18 cellular contexts compared by ENCODE assay signal in genomic region chr1:178945763-178946266, GRCh38.
DNase-seq lines count a peak whose midpoint lies in the region; ATAC-seq, FAIRE-seq and TF ChIP-seq lines count a peak whose summit lies in the region.
"Had no signal": no experiment of that assay in that cellular context is flagged by ENCODE, and none has a peak within 500 bp of the region (broad histone marks: within the 10 kb centered on the region; RNA-seq: fewer than 3 reads in every experiment).

No MANE protein-coding gene starts in this region.

- no peak overlapping the region for H3K27ac ChIP-seq in astrocyte (ENCODE audit: low read depth, low read length)
- H3K27ac ChIP-seq in iPS-20b (ENCODE audit: low read length): no peak overlapping the region
- H3K27ac ChIP-seq in parathyroid adenoma: no peak overlapping the region
- H3K27ac ChIP-seq: Peyer's patch had no signal

- H3K27ac Mint-ChIP-seq in astrocyte (ENCODE audit: unreplicated experiment): no peak overlapping the region
- no peak overlapping the region for H3K27ac Mint-ChIP-seq in stimulated activated naive B cell treated with anti-CD40 and anti-IgM and Interleukin-4, amounts not matched to agents 10 μg/mL and 1 μg/mL and 100 μg/mL, for 72 hours
- H3K27ac Mint-ChIP-seq: activated B cell treated with CpG ODN at 0.5 μM for 24 hours; activated CD8-positive, alpha-beta memory T cell treated with anti-CD3 and anti-CD28 coated beads, Interleukin-2, amount 10 ng/mL, durations not matched to agents 7 days and 5 days had no signal

- H2AFZ ChIP-seq in astrocyte (ENCODE audit: low read depth, low read length) (peak overlapping the region; percentile 69), parathyroid adenoma (peak overlapping the region; percentile 75)

- peaks cover 4% of the 10 kb centered on the region for H3K36me3 Mint-ChIP-seq in astrocyte (ENCODE audit: low read depth, unreplicated experiment)
- H3K36me3 Mint-ChIP-seq in stimulated activated naive B cell treated with anti-CD40 and anti-IgM and Interleukin-4, amounts not matched to agents 10 μg/mL and 1 μg/mL and 100 μg/mL, for 72 hours: no peaks in the 10 kb centered on the region
- H3K36me3 Mint-ChIP-seq: activated CD8-positive, alpha-beta memory T cell treated with anti-CD3 and anti-CD28 coated beads, Interleukin-2, amount 10 ng/mL, durations not matched to agents 7 days and 5 days had no signal

- H3K9ac ChIP-seq in astrocyte (ENCODE audit: low read length): no peak overlapping the region
- H3K9ac ChIP-seq in iPS-20b (ENCODE audit: low read depth, low read length): no peak overlapping the region
- no peak overlapping the region for H3K9ac ChIP-seq in parathyroid adenoma

- no peak for ATAC-seq in stimulated activated naive B cell treated with anti-CD40 and anti-IgM and Interleukin-4, amounts not matched to agents 10 μg/mL and 1 μg/mL and 100 μg/mL, for 72 hours (replicated peaks)
- ATAC-seq in HG02571 (IDR thresholded peaks at IDR 0.05; ENCODE audit: unreplicated experiment): no peak
- ATAC-seq: activated CD8-positive, alpha-beta memory T cell treated with anti-CD3 and anti-CD28 coated beads, Interleukin-2, amount 10 ng/mL, durations not matched to agents 7 days and 5 days had no signal

- no peaks in the 10 kb centered on the region for H3K79me2 ChIP-seq in astrocyte (ENCODE audit: insufficient read depth, low read length)
- H3K79me2 ChIP-seq in parathyroid adenoma: no peaks in the 10 kb centered on the region

- H3K9me3 ChIP-seq in astrocyte (ENCODE audit: insufficient read depth, low read depth, low read length) (no peaks in the 10 kb centered on the region), iPS-20b (ENCODE audit: insufficient read depth, low read depth, low read length) (no peaks in the 10 kb centered on the region), parathyroid adenoma (ENCODE audit: control insufficient read depth, low read length) (no peaks in the 10 kb centered on the region)
- H3K9me3 ChIP-seq: Peyer's patch had no signal

- H3K4me1 Mint-ChIP-seq in astrocyte (ENCODE audit: low read depth, unreplicated experiment): peaks cover 14% of the 10 kb centered on the region
- peaks cover 0 to 7% of the 10 kb centered on the region in 2 donors for H3K4me1 Mint-ChIP-seq in stimulated activated naive B cell treated with anti-CD40 and anti-IgM and Interleukin-4, amounts not matched to agents 10 μg/mL and 1 μg/mL and 100 μg/mL, for 72 hours
- H3K4me1 Mint-ChIP-seq: activated B cell treated with CpG ODN at 0.5 μM for 24 hours had no signal

- TF ChIP-seq CTCF in astrocyte (IDR thresholded peaks at IDR 0.05; ENCODE audit: insufficient read depth, low read depth, low read length) (no peak), parathyroid adenoma (IDR thresholded peaks at IDR 0.05) (no peak)

- no peaks in the 10 kb centered on the region for H4K20me1 ChIP-seq in astrocyte (ENCODE audit: insufficient read depth, low read length)

- H3K27me3 ChIP-seq in astrocyte (ENCODE audit: insufficient read depth, low read length) (no peaks in the 10 kb centered on the region), iPS-20b (ENCODE audit: insufficient read depth, low read length) (no peaks in the 10 kb centered on the region; the same call in none of the 2 replicates), parathyroid adenoma (ENCODE audit: control insufficient read depth, insufficient read depth, low read length) (no peaks in the 10 kb centered on the region)
- H3K27me3 ChIP-seq: Peyer's patch had no signal

- DNase-seq in ELF-1 (ENCODE audit: low read depth, low spot score) (peak; percentile 45), astrocyte (ENCODE audit: low read depth) (peak; percentile 12), SHP77 (lab: John Stamatoyannopoulos, UW) (no peak)
- DNase-seq in activated CD4-positive, CD25-positive, alpha-beta regulatory T cell (lab: John Stamatoyannopoulos, UW): no peak
- no peak for DNase-seq in stimulated activated naive B cell treated with anti-CD40 and anti-IgM and Interleukin-4, amounts not matched to agents 10 μg/mL and 1 μg/mL and 100 μg/mL, for 72 hours
- DNase-seq: activated B cell treated with CpG ODN at 0.5 μM for 24 hours; activated CD8-positive, alpha-beta memory T cell treated with anti-CD3 and anti-CD28 coated beads, Interleukin-2, amount 10 ng/mL, durations not matched to agents 7 days and 5 days; activated naive CD4-positive, alpha-beta T cell treated with Interleukin-2 at 50 U/mL for 16 hours; COR-L47; effector CD4-positive, alpha-beta T cell; midbrain; NCI-H526 treated with DMSO at 0.1 percent for 48 hours; T-helper 1 cell had no signal

- peak overlapping the region; percentile 65 for H3K4me2 ChIP-seq in astrocyte (ENCODE audit: low read length)
- no peak overlapping the region for H3K4me2 ChIP-seq in parathyroid adenoma (ENCODE audit: low read length)

- no peak for FAIRE-seq in astrocyte (lab: Jason Lieb, UNC)
- FAIRE-seq: bronchial epithelial cell had no signal

- no peaks in the 10 kb centered on the region for H3K9me3 Mint-ChIP-seq in astrocyte (ENCODE audit: unreplicated experiment)
- no peaks in the 10 kb centered on the region for H3K9me3 Mint-ChIP-seq in stimulated activated naive B cell treated with anti-CD40 and anti-IgM and Interleukin-4, amounts not matched to agents 10 μg/mL and 1 μg/mL and 100 μg/mL, for 72 hours
- H3K9me3 Mint-ChIP-seq: activated B cell treated with CpG ODN at 0.5 μM for 24 hours had no signal

- peaks cover 1% of the 10 kb centered on the region for H3K27me3 Mint-ChIP-seq in astrocyte (ENCODE audit: low read depth, unreplicated experiment)
- H3K27me3 Mint-ChIP-seq in stimulated activated naive B cell treated with anti-CD40 and anti-IgM and Interleukin-4, amounts not matched to agents 10 μg/mL and 1 μg/mL and 100 μg/mL, for 72 hours: peaks cover 22 to 27% of the 10 kb centered on the region in 2 donors

- H3K4me1 ChIP-seq in astrocyte (ENCODE audit: insufficient read depth, low read length) (peaks cover 16% of the 10 kb centered on the region), iPS-20b (ENCODE audit: insufficient read depth, low read length) (peaks cover 7% of the 10 kb centered on the region; the same call in 1 of the 2 replicates), parathyroid adenoma (no peaks in the 10 kb centered on the region)
- H3K4me1 ChIP-seq: Peyer's patch had no signal

- no peak overlapping the region for H3K4me3 Mint-ChIP-seq in astrocyte (ENCODE audit: unreplicated experiment)
- no peak overlapping the region for H3K4me3 Mint-ChIP-seq in stimulated activated naive B cell treated with anti-CD40 and anti-IgM and Interleukin-4, amounts not matched to agents 10 μg/mL and 1 μg/mL and 100 μg/mL, for 72 hours
- H3K4me3 Mint-ChIP-seq: activated B cell treated with CpG ODN at 0.5 μM for 24 hours; activated CD8-positive, alpha-beta memory T cell treated with anti-CD3 and anti-CD28 coated beads, Interleukin-2, amount 10 ng/mL, durations not matched to agents 7 days and 5 days had no signal

- H3K4me3 ChIP-seq in astrocyte (ENCODE audit: insufficient read depth, low read depth, low read length) (no peak overlapping the region), iPS-20b (ENCODE audit: low read length) (peak overlapping the region; percentile 44), parathyroid adenoma (ENCODE audit: low read depth, low read length) (no peak overlapping the region)
- H3K4me3 ChIP-seq: Peyer's patch had no signal

- H3K36me3 ChIP-seq in astrocyte (ENCODE audit: insufficient read depth, low read length) (no peaks in the 10 kb centered on the region), iPS-20b (ENCODE audit: insufficient read depth, low read depth, low read length) (no peaks in the 10 kb centered on the region), parathyroid adenoma (ENCODE audit: control insufficient read depth, insufficient read depth, low read length) (no peaks in the 10 kb centered on the region)
- H3K36me3 ChIP-seq: Peyer's patch had no signal

Comparison
In these comparisons a context has a peak if more than half of its experiments do, and no peak if none do; other contexts are left out.
1. DNase-seq: peak in ELF-1 (single experiment) and astrocyte (single experiment); none in activated CD4-positive, CD25-positive, alpha-beta regulatory T cell (0 of 4), stimulated activated naive B cell treated with anti-CD40 and anti-IgM and Interleukin-4, amounts not matched to agents 10 μg/mL and 1 μg/mL and 100 μg/mL, for 72 hours (single experiment) and SHP77 (0 of 2).